In genomic region chr19:18233224-18233825, GRCh38 we compare ENCODE assay signal across 9 cellular contexts. TPM values are rescaled to one million over a fixed set of nuclear protein-coding genes. Genes with fewer than 3 reads are reported as not detected.
DNase-seq lines count a peak whose midpoint lies in the region; ATAC-seq and TF ChIP-seq lines count a peak whose summit lies in the region.
"Had no signal": no experiment of that assay in that cellular context is flagged by ENCODE, and none has a peak within 500 bp of the region (broad histone marks: within the 10 kb centered on the region; RNA-seq: fewer than 3 reads in every experiment).

No MANE protein-coding gene starts in this region.

- no peak overlapping the region for H3K27ac ChIP-seq in left lung
- H3K27ac ChIP-seq in esophagus squamous epithelium = no peak overlapping the region

- H3K36me3 ChIP-seq in left lung (no peaks in the 10 kb centered on the region), esophagus squamous epithelium (no peaks in the 10 kb centered on the region)

- TF ChIP-seq CTCF in left lung (IDR thresholded peaks at IDR 0.05) (no peak), esophagus squamous epithelium (IDR thresholded peaks at IDR 0.05) (no peak)

- 28 to 41% methylated on average over 18 to 22 of the region's 37 CpGs for WGBS in esophagus squamous epithelium, 2 donors

- H3K27me3 ChIP-seq in left lung (peaks cover 0 to 76% of the 10 kb centered on the region in 2 donors), esophagus squamous epithelium (peaks cover 0 to 88% (median 11%) of the 10 kb centered on the region in 4 donors)

- intact Hi-C loops in left lung (cut with DNase I) (no loop called here), esophagus squamous epithelium (cut with DNase I) (no loop called here)

- TF ChIP-seq POLR2A in esophagus squamous epithelium (IDR thresholded peaks at IDR 0.05) = no peak

- peak; percentile 20 for DNase-seq in SIG-M5 treated with dmso at 0.1 percent for 504 hours (lab: John Stamatoyannopoulos, UW; ENCODE audit: unreplicated experiment)
- no peak for DNase-seq in SIG-M5 (lab: John Stamatoyannopoulos, UW)
- DNase-seq in RPMI8226 = peak; percentile 83
- peak; percentile 40 for DNase-seq in amniotic epithelial cell (ENCODE audit: low read depth)
- peak in 1 of 2 donors; percentile 86 for DNase-seq in left lung
- DNase-seq in esophagus squamous epithelium (lab: John Stamatoyannopoulos, UW) = no peak

- ATAC-seq in left lung = peak; percentile 94
- no peak for ATAC-seq in GM21825 (IDR thresholded peaks at IDR 0.05; ENCODE audit: unreplicated experiment)
- ATAC-seq in GM21528 (IDR thresholded peaks at IDR 0.05; ENCODE audit: low FRiP score, unreplicated experiment) = no peak

- H3K4me1 ChIP-seq in left lung (peaks cover 0 to 3% of the 10 kb centered on the region in 2 donors), esophagus squamous epithelium (peaks cover 0 to 16% (median 5%) of the 10 kb centered on the region in 3 donors)

- H3K9me3 ChIP-seq in left lung = no peaks in the 10 kb centered on the region
- peaks cover 0 to 11% (median 10%) of the 10 kb centered on the region in 3 donors for H3K9me3 ChIP-seq in esophagus squamous epithelium

- H3K4me3 ChIP-seq in left lung (no peak overlapping the region), esophagus squamous epithelium (no peak overlapping the region)

RNA-seq across cellular contexts. Expression of gene PDE4C, which starts 7.1 kb away (rescaled TPM):
- total RNA-seq in left lung (10 to 100 TPM in 1 of 2 donors, 1 to 10 TPM in 1; 3.7 to 11.3 TPM), esophagus squamous epithelium (under 1 TPM in 1 of 4 donors, not detected in 3; 0.76 TPM)
- total RNA-seq: T-helper 2 cell treated with Interferon-gamma antibody and Interleukin-4, amounts not matched to agents 100 ng/mL and 5 ng/mL, for 36 hours had no signal

RNA-seq across cellular contexts. Expression of gene RAB3A, which starts 29.5 kb away (rescaled TPM):
- total RNA-seq in left lung (1 to 10 TPM; 3.1 to 4.4 TPM), esophagus squamous epithelium (under 1 TPM in 3 of 4 donors, not detected in 1; 0.30 to 0.76 (median 0.44) TPM)

RNA-seq across cellular contexts. Expression of gene MPV17L2, which starts 40.3 kb away (rescaled TPM):
- total RNA-seq in left lung = 10 to 100 TPM; 10.3 to 14.8 TPM
- 10 to 100 TPM; 10.6 to 23.5 (median 14.0) TPM for total RNA-seq in esophagus squamous epithelium

RNA-seq across cellular contexts. Expression of gene IQCN, which starts 40.9 kb away (rescaled TPM):
- total RNA-seq in left lung (1 to 10 TPM; 3.0 to 5.8 TPM), esophagus squamous epithelium (1 to 10 TPM in 2 of 4 donors, under 1 TPM in 2; 0.23 to 3.1 (median 0.96) TPM)

RNA-seq across cellular contexts. Expression of gene JUND, which starts 48.1 kb away (rescaled TPM):
- total RNA-seq in left lung = 100 to 1,000 TPM; 179 to 232 TPM
- 100 to 1,000 TPM in 3 of 4 donors, 10 to 100 TPM in 1; 71.7 to 192 (median 166) TPM for total RNA-seq in esophagus squamous epithelium

Comparison
In these comparisons a context has a peak if more than half of its experiments do, and no peak if none do; other contexts are left out.
1. DNase-seq: peak in SIG-M5 treated with dmso at 0.1 percent for 504 hours (single experiment), RPMI8226 (single experiment) and amniotic epithelial cell (single experiment); none in SIG-M5 (single experiment) and esophagus squamous epithelium (single experiment).